ENCODE assay signal across 8 cellular contexts in genomic region chr6:6006428-6007310, GRCh38. TPM values are rescaled to one million over a fixed set of nuclear protein-coding genes. Genes with fewer than 3 reads are reported as not detected.
DNase-seq lines count a peak whose midpoint lies in the region; ATAC-seq and TF ChIP-seq lines count a peak whose summit lies in the region.

NRN1 (minus strand) TSS chr6:6006925; CDS start chr6:6006749, 176 bp downstream.

- peaks cover 6% of the 10 kb centered on the region for H3K4me1 ChIP-seq in HEK293 (ENCODE audit: control insufficient read depth, insufficient read depth, low read length)

- DNase-seq in Ammon's horn (ENCODE audit: low spot score) (peak; percentile 49), glomerular endothelial cell (ENCODE audit: extremely low read depth, low read depth, low spot score) (no peak), posterior vena cava (ENCODE audit: low spot score) (no peak), SKM-1 treated with dmso at 0.1 percent for 144 hours (lab: John Stamatoyannopoulos, UW; ENCODE audit: unreplicated experiment) (no peak)

- no peak for ATAC-seq in GM21529 (IDR thresholded peaks at IDR 0.05; ENCODE audit: unreplicated experiment)
- no peak for ATAC-seq in GM21360 (IDR thresholded peaks at IDR 0.05; ENCODE audit: unreplicated experiment)

- peak within 1 kb of the TSS; percentile 79 for H3K4me2 ChIP-seq in SU-DHL-6 (ENCODE audit: low read depth, low read length, poor library complexity, severe bottlenecking)

- intact Hi-C loops in posterior vena cava (cut with DNase I) = no loop called here

- CTCF ChIA-PET in HEK293 (lab: Yijun Ruan, JAX) = interaction anchor here (0.6 to 1.1 kb wide), 7 partner anchors 8 to 966 kb away, joined by 3 to 4 read pairs (median 3); no protein-coding TSS in a partner anchor

- H3F3A ChIP-seq in SU-DHL-6 (ENCODE audit: insufficient read depth) = peaks cover 18% of the 10 kb centered on the region

- no peaks in the 10 kb centered on the region for H3K27me3 ChIP-seq in SU-DHL-6 (ENCODE audit: low read length)

- peak within 1 kb of the TSS; percentile 96 for H2AFZ ChIP-seq in SU-DHL-6 (ENCODE audit: low read depth, low read length, severe bottlenecking)

- no peaks in the 10 kb centered on the region for H4K20me1 ChIP-seq in SU-DHL-6 (ENCODE audit: low read depth, low read length)

- no peak for TF ChIP-seq CTCF in HEK293 (tag by site-specific recombination; IDR thresholded peaks at IDR 0.05)
- no peak for TF ChIP-seq CTCF in SU-DHL-6 (IDR thresholded peaks at IDR 0.05; ENCODE audit: insufficient read depth, low read length, poor library complexity, severe bottlenecking)

- H3K9ac ChIP-seq in SU-DHL-6 (ENCODE audit: low read length) = peak within 1 kb of the TSS; percentile 53

- H3K9me2 ChIP-seq in SU-DHL-6 (replicated peaks; ENCODE audit: insufficient read depth, low read length) = no peaks in the 10 kb centered on the region

- H3K36me3 ChIP-seq in HEK293 (ENCODE audit: control insufficient read depth in 2 of 2, insufficient read depth in 1 of 2, low read length in 2 of 2) (peaks cover 0 to 7% of the 10 kb centered on the region in 2 experiments; a peak in 2 of 3 replicates), SU-DHL-6 (ENCODE audit: low read length) (no peaks in the 10 kb centered on the region)

- H3K4me3 ChIP-seq in HEK293 (ENCODE audit: low read depth, low read length) (peak within 1 kb of the TSS; percentile 64), SU-DHL-6 (ENCODE audit: insufficient read depth, low read length, poor library complexity, severe bottlenecking) (peak within 1 kb of the TSS; percentile 64)

- POLR2A ChIA-PET in HEK293 (lab: Yijun Ruan, JAX) = interaction anchor here (0.6 to 1.9 kb wide), 5 partner anchors 10 to 535 kb away, joined by 3 to 7 read pairs (median 4); no protein-coding TSS in a partner anchor

- H3K9me3 ChIP-seq in HEK293 (ENCODE audit: control insufficient read depth, insufficient read depth, low read depth, low read length) (no peaks in the 10 kb centered on the region), SU-DHL-6 (ENCODE audit: insufficient read depth, low read length) (no peaks in the 10 kb centered on the region)

- no peaks in the 10 kb centered on the region for H3K79me2 ChIP-seq in SU-DHL-6 (ENCODE audit: insufficient read depth, low read length)

- H3K27ac ChIP-seq in HEK293 (ENCODE audit: extremely low read depth, low read depth, low read length) = peak within 1 kb of the TSS; percentile 78
- H3K27ac ChIP-seq in SU-DHL-6 (ENCODE audit: low read depth, low read length) = peak within 1 kb of the TSS; percentile 32

TF ChIP-seq in HEK293, 187 proteins besides CTCF, POLR2A, EP300 and RAD21 (continues in another document):
- peak; percentile 84 for TF ChIP-seq ZNF335 (tag by site-specific recombination; conservative IDR thresholded peaks at IDR 0.05)
- TF ChIP-seq KLF9 (tag by site-specific recombination; IDR thresholded peaks at IDR 0.05; ENCODE audit: low read depth) = peak; percentile 74
- TF ChIP-seq ZNF664 (tag by site-specific recombination; IDR thresholded peaks at IDR 0.05) = no peak
- TF ChIP-seq OVOL3 (tag by site-specific recombination; IDR thresholded peaks at IDR 0.05) = no peak
- TF ChIP-seq ZNF23 (tag by site-specific recombination; IDR thresholded peaks at IDR 0.05; ENCODE audit: borderline replicate concordance) = no peak
- peak; percentile 41 for TF ChIP-seq ZIC2 (tag by site-specific recombination; IDR thresholded peaks at IDR 0.05)
- TF ChIP-seq ZBTB26 (tag by site-specific recombination; optimal IDR thresholded peaks at IDR 0.05) = peak; percentile 20
- peak; percentile 81 for TF ChIP-seq ZFHX2 (tag by site-specific recombination; conservative IDR thresholded peaks at IDR 0.05)
- TF ChIP-seq ZNF19 (tag by site-specific recombination; IDR thresholded peaks at IDR 0.05; ENCODE audit: low read depth) = no peak
- no peak for TF ChIP-seq SCRT2 (tag by site-specific recombination; IDR thresholded peaks at IDR 0.05)
- no peak for TF ChIP-seq ZNF133 (tag by site-specific recombination; IDR thresholded peaks at IDR 0.05)
- TF ChIP-seq ZNF624 (tag by site-specific recombination; IDR thresholded peaks at IDR 0.05) = no peak
- no peak for TF ChIP-seq ZNF169 (tag by site-specific recombination; IDR thresholded peaks at IDR 0.05)
- no peak for TF ChIP-seq ZNF776 (tag by site-specific recombination; IDR thresholded peaks at IDR 0.05; ENCODE audit: borderline replicate concordance)
- TF ChIP-seq ZNF513 (tag by site-specific recombination; IDR thresholded peaks at IDR 0.05) = 0 out of 2 replicates have a peak, but pooled peaks have one; percentile 5
- TF ChIP-seq ZNF391 (tag by site-specific recombination; IDR thresholded peaks at IDR 0.05; ENCODE audit: borderline replicate concordance, low read depth) = no peak
- TF ChIP-seq ZNF76 (tag by site-specific recombination; IDR thresholded peaks at IDR 0.05; ENCODE audit: borderline replicate concordance, low read depth) = peak; percentile 54
- peak; percentile 91 for TF ChIP-seq ZNF423 (tag by site-specific recombination; IDR thresholded peaks at IDR 0.05)
- TF ChIP-seq ZNF433 (tag by site-specific recombination; IDR thresholded peaks at IDR 0.05; ENCODE audit: low read depth) = 0 out of 2 replicates have a peak, but pooled peaks have one; percentile 5
- TF ChIP-seq SP2 (tag by site-specific recombination; IDR thresholded peaks at IDR 0.05) = peak; percentile 38; the same call in 1 of the 2 replicates
- no peak for TF ChIP-seq RBAK (tag by site-specific recombination; IDR thresholded peaks at IDR 0.05)
- no peak for TF ChIP-seq ZNF202 (tag by site-specific recombination; IDR thresholded peaks at IDR 0.05; ENCODE audit: borderline replicate concordance)
- TF ChIP-seq ZXDB (tag by site-specific recombination; IDR thresholded peaks at IDR 0.05) = peak; percentile 80
- TF ChIP-seq PRDM10 (tag by site-specific recombination; IDR thresholded peaks at IDR 0.05) = peak; percentile 99
- peak; percentile 100 for TF ChIP-seq ZBTB20 (tag by site-specific recombination; IDR thresholded peaks at IDR 0.05)
- TF ChIP-seq ZNF2 (tag by site-specific recombination; IDR thresholded peaks at IDR 0.05) = peak; percentile 56; the same call in 1 of the 2 replicates
- no peak for TF ChIP-seq ZNF549 (tag by site-specific recombination; IDR thresholded peaks at IDR 0.05)
- no peak for TF ChIP-seq ZNF416 (tag by site-specific recombination; IDR thresholded peaks at IDR 0.05)

RNA-seq across cellular contexts. Expression of gene NRN1, which starts in this region (rescaled TPM):
- 28.3 and 34.5 TPM in 2 replicates for total RNA-seq in glomerular endothelial cell
- 10 to 100 TPM; 12.8 to 15.9 TPM for total RNA-seq in posterior vena cava
